4 cellular contexts compared by ENCODE assay signal in genomic region chr22:21551361-21551760, GRCh38. TPM values are rescaled to one million over a fixed set of nuclear protein-coding genes. Genes with fewer than 3 reads are reported as not detected.
"Had no signal": no experiment of that assay in that cellular context is flagged by ENCODE, and none has a peak within 500 bp of the region (broad histone marks: within the 10 kb centered on the region; RNA-seq: fewer than 3 reads in every experiment).

Gene RIMBP3C, minus strand, starts transcription at chr22:21551461. Its CDS starts 485 bp downstream, at chr22:21550976.

RNA-seq across cellular contexts. Expression of gene RIMBP3C, which starts in this region (rescaled TPM):
- total RNA-seq: left ventricle myocardium superior, mammary epithelial cell, myocyte had no signal
- polyA plus RNA-seq: hepatocyte had no signal
